ENCODE assay signal across 9 cellular contexts in the genomic region with DNA sequence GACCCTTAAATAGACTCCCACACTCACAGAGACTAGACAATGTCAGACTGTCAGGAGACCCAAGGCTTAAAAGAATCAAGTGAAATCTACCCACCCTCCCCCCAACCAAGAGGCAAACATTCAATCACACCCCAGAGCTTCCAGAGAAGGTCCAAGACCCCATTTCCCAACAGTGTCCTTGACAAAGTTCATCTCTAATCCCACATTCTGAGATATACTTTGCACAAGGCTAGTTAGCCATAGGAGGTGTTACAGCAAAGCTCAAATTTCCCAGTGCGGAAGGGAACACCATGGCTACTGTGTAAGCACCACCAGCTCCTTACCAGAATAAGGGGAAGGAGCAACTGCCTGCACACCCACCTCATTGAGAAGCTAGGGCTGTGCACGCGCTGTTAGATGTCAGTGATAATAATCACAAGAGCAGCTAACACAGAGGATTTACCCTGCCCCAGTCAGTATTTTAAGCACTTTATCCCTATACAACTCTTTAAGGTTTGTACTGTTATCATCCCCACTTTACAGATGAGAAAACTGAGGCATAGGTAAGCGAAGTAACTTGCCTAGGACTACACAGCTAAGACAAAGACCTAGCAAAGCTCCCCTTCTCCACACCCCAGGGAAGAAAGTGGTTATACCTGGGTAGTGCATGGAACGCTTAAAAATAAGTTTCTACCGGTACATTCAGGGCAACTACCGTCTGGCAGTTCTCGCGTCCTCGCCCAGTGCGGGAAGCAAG. TPM values are rescaled to one million over a fixed set of nuclear protein-coding genes. Genes with fewer than 3 reads are reported as not detected.
DNase-seq lines count a peak whose midpoint lies in the region; ATAC-seq and TF ChIP-seq lines count a peak whose summit lies in the region.
"Had no signal": no experiment of that assay in that cellular context is flagged by ENCODE, and none has a peak within 500 bp of the region (broad histone marks: within the 10 kb centered on the region; RNA-seq: fewer than 3 reads in every experiment).

No MANE protein-coding gene starts in this region.

- WGBS in endodermal cell (ENCODE audit: insufficient coverage in 1 of 2, insufficient read length in 1 of 2), 2 experiments = 63 to 76% methylated on average over 11 of the region's 11 CpGs
- WGBS in neuronal stem cell (ENCODE audit: extremely low coverage in 2 of 2, insufficient read length in 2 of 2, insufficient replicate concordance in 1 of 2), 2 donors = no CpG with 5 or more reads among the region's 11 CpGs

- H2BK12ac ChIP-seq in neuronal stem cell (ENCODE audit: low read length) = no peak overlapping the region

- H4K91ac ChIP-seq in neuronal stem cell (ENCODE audit: low read depth, low read length, poor library complexity) = no peak overlapping the region

- peaks cover 20% of the 10 kb centered on the region for H3K27me3 Mint-ChIP-seq in endodermal cell (ENCODE audit: insufficient read depth)

- H3K27ac Mint-ChIP-seq in endodermal cell = no peak overlapping the region

- no peaks in the 10 kb centered on the region for H3K79me1 ChIP-seq in neuronal stem cell (ENCODE audit: low read depth, low read length)

- TF ChIP-seq CTCF in C4-2B (conservative IDR thresholded peaks at IDR 0.05) (no peak), endodermal cell (conservative IDR thresholded peaks at IDR 0.05) (no peak)

- peak overlapping the region; percentile 67 for H3K4me3 Mint-ChIP-seq in endodermal cell

- no peak overlapping the region for H2BK120ac ChIP-seq in neuronal stem cell (ENCODE audit: low read depth, low read length)

- H3K4me3 ChIP-seq in NT2/D1 (ENCODE audit: insufficient read length, low read depth) = peak overlapping the region; percentile 84
- peak overlapping the region; percentile 86 for H3K4me3 ChIP-seq in endodermal cell (ENCODE audit: low read length)
- peak overlapping the region; percentile 61 to 88 for H3K4me3 ChIP-seq in neuronal stem cell (ENCODE audit: low read length in 2 of 2)

- H3K36me3 ChIP-seq in NT2/D1 (ENCODE audit: insufficient read depth, insufficient read length, low read length) (peaks cover 21% of the 10 kb centered on the region), endodermal cell (ENCODE audit: control insufficient read depth, insufficient read depth, low read length) (no peaks in the 10 kb centered on the region), neuronal stem cell (replicated peaks in 1 of 2; ENCODE audit: control insufficient read depth in 2 of 2, insufficient read depth in 2 of 2, low read length in 2 of 2) (no peaks in the 10 kb centered on the region)
- H3K36me3 ChIP-seq: MG63 had no signal

- no peak overlapping the region for H2BK15ac ChIP-seq in neuronal stem cell (ENCODE audit: low read length)

- H3K27ac ChIP-seq in C4-2B = peak overlapping the region; percentile 57; the same call in 1 of the 2 replicates
- H3K27ac ChIP-seq in endodermal cell (ENCODE audit: low read depth, low read length) = no peak overlapping the region
- H3K27ac ChIP-seq in neuronal stem cell (replicated peaks; ENCODE audit: low read length) = no peak overlapping the region

- H3K27me3 ChIP-seq in NT2/D1 (ENCODE audit: insufficient read depth, insufficient read length) (peaks cover 40% of the 10 kb centered on the region), endodermal cell (ENCODE audit: control insufficient read depth, insufficient read depth, low read length, poor library complexity, severe bottlenecking) (peaks cover 12% of the 10 kb centered on the region), neuronal stem cell (ENCODE audit: control insufficient read depth in 3 of 3, insufficient read depth in 3 of 3, low read depth in 1 of 3, low read length in 3 of 3) (peaks cover 0 to 44% (median 26%) of the 10 kb centered on the region in 3 experiments)
- H3K27me3 ChIP-seq: MG63 had no signal

- H4K8ac ChIP-seq in neuronal stem cell (ENCODE audit: low read depth, low read length) = no peak overlapping the region

- H3K9me3 ChIP-seq in NT2/D1 (ENCODE audit: insufficient read depth, low read length) (no peaks in the 10 kb centered on the region), endodermal cell (ENCODE audit: control insufficient read depth, low read length) (no peaks in the 10 kb centered on the region), neuronal stem cell (replicated peaks in 1 of 2; ENCODE audit: control insufficient read depth in 2 of 2, insufficient read depth in 1 of 2, low read depth in 1 of 2, low read length in 2 of 2) (no peaks in the 10 kb centered on the region)
- H3K9me3 ChIP-seq: MG63 had no signal

- H3K9me3 Mint-ChIP-seq in endodermal cell = no peaks in the 10 kb centered on the region

- H2AFZ ChIP-seq in neuronal stem cell (ENCODE audit: low read length) = peak overlapping the region; percentile 99

- peaks cover 2% of the 10 kb centered on the region for H3K36me3 Mint-ChIP-seq in endodermal cell (ENCODE audit: low read depth)

- H3K4me1 Mint-ChIP-seq in endodermal cell = peaks cover 18% of the 10 kb centered on the region

- H3K4me2 ChIP-seq in neuronal stem cell (ENCODE audit: insufficient read depth, low read length, poor library complexity, severe bottlenecking) = peak overlapping the region; percentile 100

- H3K23ac ChIP-seq in neuronal stem cell (ENCODE audit: low read depth, low read length, poor library complexity) = no peak overlapping the region

- DNase-seq in NT2/D1 (ENCODE audit: low read depth, low spot score) (no peak), endodermal cell (no peak), neuronal stem cell (ENCODE audit: low spot score) (no peak), NCI-H82 (lab: John Stamatoyannopoulos, UW) (no peak), Ammon's horn (ENCODE audit: low spot score) (no peak), inferior parietal cortex (ENCODE audit: extremely low spot score) (no peak)

- H2AK5ac ChIP-seq in neuronal stem cell (ENCODE audit: low read depth, low read length) = no peak overlapping the region

- no peak overlapping the region for H3K14ac ChIP-seq in neuronal stem cell (ENCODE audit: low read length)

- no peak overlapping the region for H3K4ac ChIP-seq in neuronal stem cell (ENCODE audit: low read length)

- ATAC-seq in HG03571 (IDR thresholded peaks at IDR 0.05; ENCODE audit: unreplicated experiment) = no peak

- H3K9ac ChIP-seq in NT2/D1 (ENCODE audit: insufficient read length, low read depth) (peak overlapping the region; percentile 88), endodermal cell (ENCODE audit: extremely low read depth, low read length, poor library complexity, severe bottlenecking) (peak overlapping the region; percentile 69), neuronal stem cell (ENCODE audit: low read depth, low read length, poor library complexity) (no peak overlapping the region)

- H3K4me1 ChIP-seq in NT2/D1 (ENCODE audit: insufficient read depth, insufficient read length) = peaks cover 3% of the 10 kb centered on the region
- H3K4me1 ChIP-seq in endodermal cell (ENCODE audit: control insufficient read depth, insufficient read depth, low read length) = peaks cover 6% of the 10 kb centered on the region
- H3K4me1 ChIP-seq in neuronal stem cell (ENCODE audit: control insufficient read depth in 2 of 2, insufficient read depth in 1 of 2, low read depth in 1 of 2, low read length in 2 of 2) = peaks cover 3 to 8% of the 10 kb centered on the region in 2 donors

- no peak overlapping the region for H2BK5ac ChIP-seq in neuronal stem cell (ENCODE audit: low read length)

- no peak overlapping the region for H3K18ac ChIP-seq in neuronal stem cell (ENCODE audit: low read length)

RNA-seq across cellular contexts. Expression of a gene that starts 17.3 kb away (rescaled TPM):
- total RNA-seq in endodermal cell = not detected
- not detected for polyA plus RNA-seq in endodermal cell (2013, experiment 1 of 2)
- polyA plus RNA-seq in endodermal cell (2013, experiment 2 of 2) = not detected
- 0.28 TPM for polyA plus RNA-seq in neuronal stem cell (2013, experiment 1 of 2)
- polyA plus RNA-seq in neuronal stem cell (2013, experiment 2 of 2) = 0.39 TPM
